ENCODE assay signal across 4 cellular contexts in the genomic region with DNA sequence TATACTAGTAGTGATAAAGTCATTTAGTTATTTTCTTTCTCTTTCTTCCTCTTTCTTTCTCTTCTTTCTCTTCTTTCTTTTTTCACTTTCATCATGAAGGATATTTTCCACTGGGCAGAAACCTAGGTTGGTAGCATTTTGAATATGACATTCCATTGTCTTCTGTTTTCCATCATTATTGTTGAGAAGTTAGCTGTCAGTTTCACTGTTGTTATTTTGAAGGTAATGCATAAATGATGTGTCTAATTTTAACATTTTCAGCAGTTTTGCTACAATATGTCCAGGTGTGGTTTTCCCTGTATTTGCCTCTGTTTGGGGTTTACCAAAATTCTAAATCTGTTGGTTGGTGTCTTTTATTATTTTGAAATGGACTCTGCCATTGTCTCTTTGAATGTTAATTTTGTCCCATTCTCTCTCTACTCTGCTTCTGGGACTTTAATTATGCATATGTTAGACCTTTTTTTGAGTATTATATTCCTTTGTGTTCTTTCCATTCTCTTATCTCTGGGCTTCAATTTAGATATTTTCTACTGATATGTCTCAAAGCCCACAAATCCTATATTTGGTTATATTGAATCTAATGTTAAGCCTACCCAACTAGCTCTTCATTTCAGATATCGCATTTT.
A peak's percentile ranks its signal among the peaks of the same experiment; 100 is the strongest.
TF ChIP-seq lines count a peak whose summit lies in the region.

No MANE protein-coding gene starts in this region.

TF ChIP-seq in HCT116, 20 proteins besides CTCF, POLR2A, EP300 and RAD21:
- TF ChIP-seq CBX3 (IDR thresholded peaks at IDR 0.05; ENCODE audit: low read depth) (peak; percentile 40; the same call in 1 of the 2 replicates), SIN3A (IDR thresholded peaks at IDR 0.05; ENCODE audit: low read depth) (no peak)
TF ChIP-seq in HCT116: peak in this region for 1.

TF ChIP-seq in HEK293, 187 proteins besides CTCF, POLR2A, EP300 and RAD21:
- TF ChIP-seq TCF7L2 (IDR thresholded peaks at IDR 0.05; ENCODE audit: borderline replicate concordance, low read depth, low read length) (no peak), ZBTB8A (tag by site-specific recombination; IDR thresholded peaks at IDR 0.05) (no peak), ZNF10 (tag by site-specific recombination; IDR thresholded peaks at IDR 0.05) (no peak), TRIM28 (IDR thresholded peaks at IDR 0.05; ENCODE audit: borderline replicate concordance, low read length) (peak; percentile 83; the same call in 1 of the 2 replicates), ZNF664 (tag by site-specific recombination; IDR thresholded peaks at IDR 0.05) (no peak), SETDB1 (IDR thresholded peaks at IDR 0.05; ENCODE audit: insufficient read length, low read length) (peak; percentile 92), ZNF133 (tag by site-specific recombination; IDR thresholded peaks at IDR 0.05) (peak; percentile 61; the same call in 1 of the 2 replicates)

TF ChIP-seq in WTC11, 78 proteins besides CTCF, POLR2A, EP300 and RAD21:
- TF ChIP-seq, protein P1, sequence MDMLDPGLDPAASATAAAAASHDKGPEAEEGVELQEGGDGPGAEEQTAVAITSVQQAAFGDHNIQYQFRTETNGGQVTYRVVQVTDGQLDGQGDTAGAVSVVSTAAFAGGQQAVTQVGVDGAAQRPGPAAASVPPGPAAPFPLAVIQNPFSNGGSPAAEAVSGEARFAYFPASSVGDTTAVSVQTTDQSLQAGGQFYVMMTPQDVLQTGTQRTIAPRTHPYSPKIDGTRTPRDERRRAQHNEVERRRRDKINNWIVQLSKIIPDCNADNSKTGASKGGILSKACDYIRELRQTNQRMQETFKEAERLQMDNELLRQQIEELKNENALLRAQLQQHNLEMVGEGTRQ (CRISPR knock-in tag; IDR thresholded peaks at IDR 0.05), result no peak
- peak; percentile 89 for TF ChIP-seq ZNF317 (CRISPR knock-in tag; IDR thresholded peaks at IDR 0.05; ENCODE audit: borderline replicate concordance, low read depth)

TF ChIP-seq in K562, 482 proteins besides CTCF, POLR2A, EP300 and RAD21:
- TF ChIP-seq, protein P2, sequence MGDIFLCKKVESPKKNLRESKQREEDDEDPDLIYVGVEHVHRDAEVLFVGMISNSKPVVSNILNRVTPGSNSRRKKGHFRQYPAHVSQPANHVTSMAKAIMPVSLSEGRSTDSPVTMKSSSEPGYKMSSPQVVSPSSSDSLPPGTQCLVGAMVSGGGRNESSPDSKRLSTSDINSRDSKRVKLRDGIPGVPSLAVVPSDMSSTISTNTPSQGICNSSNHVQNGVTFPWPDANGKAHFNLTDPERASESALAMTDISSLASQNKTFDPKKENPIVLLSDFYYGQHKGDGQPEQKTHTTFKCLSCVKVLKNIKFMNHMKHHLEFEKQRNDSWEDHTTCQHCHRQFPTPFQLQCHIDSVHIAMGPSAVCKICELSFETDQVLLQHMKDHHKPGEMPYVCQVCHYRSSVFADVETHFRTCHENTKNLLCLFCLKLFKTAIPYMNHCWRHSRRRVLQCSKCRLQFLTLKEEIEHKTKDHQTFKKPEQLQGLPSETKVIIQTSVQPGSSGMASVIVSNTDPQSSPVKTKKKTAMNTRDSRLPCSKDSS (IDR thresholded peaks at IDR 0.05; ENCODE audit: low read depth, partially characterized antibody), result peak; percentile 59
- TF ChIP-seq, protein P3, sequence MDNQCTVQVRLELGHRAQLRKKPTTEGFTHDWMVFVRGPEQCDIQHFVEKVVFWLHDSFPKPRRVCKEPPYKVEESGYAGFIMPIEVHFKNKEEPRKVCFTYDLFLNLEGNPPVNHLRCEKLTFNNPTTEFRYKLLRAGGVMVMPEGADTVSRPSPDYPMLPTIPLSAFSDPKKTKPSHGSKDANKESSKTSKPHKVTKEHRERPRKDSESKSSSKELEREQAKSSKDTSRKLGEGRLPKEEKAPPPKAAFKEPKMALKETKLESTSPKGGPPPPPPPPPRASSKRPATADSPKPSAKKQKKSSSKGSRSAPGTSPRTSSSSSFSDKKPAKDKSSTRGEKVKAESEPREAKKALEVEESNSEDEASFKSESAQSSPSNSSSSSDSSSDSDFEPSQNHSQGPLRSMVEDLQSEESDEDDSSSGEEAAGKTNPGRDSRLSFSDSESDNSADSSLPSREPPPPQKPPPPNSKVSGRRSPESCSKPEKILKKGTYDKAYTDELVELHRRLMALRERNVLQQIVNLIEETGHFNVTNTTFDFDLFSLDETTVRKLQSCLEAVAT (IDR thresholded peaks at IDR 0.05), result 0 out of 4 replicates have a peak, but pooled peaks of 1 of the 2 experiments have one; percentile 20
- TF ChIP-seq, protein P4, sequence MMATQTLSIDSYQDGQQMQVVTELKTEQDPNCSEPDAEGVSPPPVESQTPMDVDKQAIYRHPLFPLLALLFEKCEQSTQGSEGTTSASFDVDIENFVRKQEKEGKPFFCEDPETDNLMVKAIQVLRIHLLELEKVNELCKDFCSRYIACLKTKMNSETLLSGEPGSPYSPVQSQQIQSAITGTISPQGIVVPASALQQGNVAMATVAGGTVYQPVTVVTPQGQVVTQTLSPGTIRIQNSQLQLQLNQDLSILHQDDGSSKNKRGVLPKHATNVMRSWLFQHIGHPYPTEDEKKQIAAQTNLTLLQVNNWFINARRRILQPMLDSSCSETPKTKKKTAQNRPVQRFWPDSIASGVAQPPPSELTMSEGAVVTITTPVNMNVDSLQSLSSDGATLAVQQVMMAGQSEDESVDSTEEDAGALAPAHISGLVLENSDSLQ (IDR thresholded peaks at IDR 0.05), result 0 out of 2 replicates have a peak, but pooled peaks have one; percentile 6
- TF ChIP-seq TCF3 (CRISPR knock-in tag; IDR thresholded peaks at IDR 0.05) (no peak), EHMT2 (IDR thresholded peaks at IDR 0.05) (0 out of 2 replicates have a peak, but pooled peaks have one; percentile 39), ZNF589 (CRISPR knock-in tag; IDR thresholded peaks at IDR 0.05; ENCODE audit: low read depth) (peak; percentile 7; the same call in 1 of the 2 replicates), CBX5 (IDR thresholded peaks at IDR 0.05; ENCODE audit: borderline replicate concordance, low read depth) (peak; percentile 67; the same call in 1 of the 2 replicates), TRIM24 (IDR thresholded peaks at IDR 0.05) (peak; percentile 26 to 69; a peak in 2 of 4 replicates), CBX3 (IDR thresholded peaks at IDR 0.05; ENCODE audit: borderline replicate concordance in 1 of 2, low read length in 2 of 2) (peak in 1 of 2 experiments; percentile 85; a peak in 2 of 3 replicates), TRIM28 (IDR thresholded peaks at IDR 0.05) (peak; percentile 91)
- TF ChIP-seq, protein P5, sequence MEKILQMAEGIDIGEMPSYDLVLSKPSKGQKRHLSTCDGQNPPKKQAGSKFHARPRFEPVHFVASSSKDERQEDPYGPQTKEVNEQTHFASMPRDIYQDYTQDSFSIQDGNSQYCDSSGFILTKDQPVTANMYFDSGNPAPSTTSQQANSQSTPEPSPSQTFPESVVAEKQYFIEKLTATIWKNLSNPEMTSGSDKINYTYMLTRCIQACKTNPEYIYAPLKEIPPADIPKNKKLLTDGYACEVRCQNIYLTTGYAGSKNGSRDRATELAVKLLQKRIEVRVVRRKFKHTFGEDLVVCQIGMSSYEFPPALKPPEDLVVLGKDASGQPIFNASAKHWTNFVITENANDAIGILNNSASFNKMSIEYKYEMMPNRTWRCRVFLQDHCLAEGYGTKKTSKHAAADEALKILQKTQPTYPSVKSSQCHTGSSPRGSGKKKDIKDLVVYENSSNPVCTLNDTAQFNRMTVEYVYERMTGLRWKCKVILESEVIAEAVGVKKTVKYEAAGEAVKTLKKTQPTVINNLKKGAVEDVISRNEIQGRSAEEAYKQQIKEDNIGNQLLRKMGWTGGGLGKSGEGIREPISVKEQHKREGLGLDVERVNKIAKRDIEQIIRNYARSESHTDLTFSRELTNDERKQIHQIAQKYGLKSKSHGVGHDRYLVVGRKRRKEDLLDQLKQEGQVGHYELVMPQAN (IDR thresholded peaks at IDR 0.05; ENCODE audit: borderline replicate concordance), result no peak
- TF ChIP-seq, protein P6, sequence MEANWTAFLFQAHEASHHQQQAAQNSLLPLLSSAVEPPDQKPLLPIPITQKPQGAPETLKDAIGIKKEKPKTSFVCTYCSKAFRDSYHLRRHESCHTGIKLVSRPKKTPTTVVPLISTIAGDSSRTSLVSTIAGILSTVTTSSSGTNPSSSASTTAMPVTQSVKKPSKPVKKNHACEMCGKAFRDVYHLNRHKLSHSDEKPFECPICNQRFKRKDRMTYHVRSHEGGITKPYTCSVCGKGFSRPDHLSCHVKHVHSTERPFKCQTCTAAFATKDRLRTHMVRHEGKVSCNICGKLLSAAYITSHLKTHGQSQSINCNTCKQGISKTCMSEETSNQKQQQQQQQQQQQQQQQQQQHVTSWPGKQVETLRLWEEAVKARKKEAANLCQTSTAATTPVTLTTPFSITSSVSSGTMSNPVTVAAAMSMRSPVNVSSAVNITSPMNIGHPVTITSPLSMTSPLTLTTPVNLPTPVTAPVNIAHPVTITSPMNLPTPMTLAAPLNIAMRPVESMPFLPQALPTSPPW (CRISPR knock-in tag; IDR thresholded peaks at IDR 0.05), result no peak
